1 cellular context compared by ENCODE assay signal in genomic region chr17:42561908-42562844, GRCh38.
A peak's percentile ranks its signal among the peaks of the same experiment; 100 is the strongest.
TF ChIP-seq lines count a peak whose summit lies in the region.

Gene COASY (plus strand): TSS chr17:42562148. CDS start chr17:42562623, 475 bp downstream.

TF ChIP-seq in HepG2, 621 proteins besides CTCF, POLR2A, EP300 and RAD21 (continued from another document and continues in another):
- TF ChIP-seq ZNF615 (CRISPR knock-in tag; IDR thresholded peaks at IDR 0.05; ENCODE audit: borderline replicate concordance): no peak
- peak; percentile 95 for TF ChIP-seq ZMYM4 (CRISPR knock-in tag; IDR thresholded peaks at IDR 0.05)
- no peak for TF ChIP-seq MATR3 (CRISPR knock-in tag; IDR thresholded peaks at IDR 0.05)
- TF ChIP-seq ZBTB46 (CRISPR knock-in tag; IDR thresholded peaks at IDR 0.05; ENCODE audit: borderline replicate concordance): no peak
- TF ChIP-seq SNAI1 (CRISPR knock-in tag; IDR thresholded peaks at IDR 0.05; ENCODE audit: borderline replicate concordance): peak; percentile 90; the same call in 1 of the 2 replicates
- no peak for TF ChIP-seq GTF3A (CRISPR knock-in tag; conservative IDR thresholded peaks at IDR 0.05)
- TF ChIP-seq SNRNP70 (IDR thresholded peaks at IDR 0.05; ENCODE audit: low read depth, low read length): no peak
- TF ChIP-seq ZNF280B (CRISPR knock-in tag; IDR thresholded peaks at IDR 0.05; ENCODE audit: borderline replicate concordance): peak; percentile 78; the same call in 1 of the 2 replicates
- peak; percentile 89 for TF ChIP-seq GMEB1 (CRISPR knock-in tag; IDR thresholded peaks at IDR 0.05; ENCODE audit: borderline replicate concordance)
- peak; percentile 73; the same call in 1 of the 2 replicates for TF ChIP-seq KDM4B (CRISPR knock-in tag; IDR thresholded peaks at IDR 0.05)
- no peak for TF ChIP-seq KAT2B (IDR thresholded peaks at IDR 0.05; ENCODE audit: borderline replicate concordance, low read depth, low read length)
- no peak for TF ChIP-seq CBX2 (IDR thresholded peaks at IDR 0.05; ENCODE audit: low read depth, low read length)
- TF ChIP-seq CBX2 (CRISPR knock-in tag; IDR thresholded peaks at IDR 0.05; ENCODE audit: low read depth): peak; percentile 70; the same call in 1 of the 2 replicates
- no peak for TF ChIP-seq ZNF552 (CRISPR knock-in tag; IDR thresholded peaks at IDR 0.05; ENCODE audit: borderline replicate concordance)
- TF ChIP-seq JDP2 (CRISPR knock-in tag; IDR thresholded peaks at IDR 0.05; ENCODE audit: borderline replicate concordance): no peak
- TF ChIP-seq PRPF4 (IDR thresholded peaks at IDR 0.05; ENCODE audit: low read depth, low read length, poor library complexity, severe bottlenecking): no peak
- no peak for TF ChIP-seq ZNF530 (CRISPR knock-in tag; IDR thresholded peaks at IDR 0.05; ENCODE audit: low read depth)
- TF ChIP-seq ZNF761 (CRISPR knock-in tag; conservative IDR thresholded peaks at IDR 0.05): peak; percentile 89
- TF ChIP-seq HMG20B (CRISPR knock-in tag; conservative IDR thresholded peaks at IDR 0.05): peak; percentile 59; the same call in 1 of the 2 replicates
- TF ChIP-seq ZFP1 (CRISPR knock-in tag; IDR thresholded peaks at IDR 0.05): 0 out of 2 replicates have a peak, but pooled peaks have one; percentile 6
- TF ChIP-seq ZNF597 (CRISPR knock-in tag; IDR thresholded peaks at IDR 0.05): 0 out of 2 replicates have a peak, but pooled peaks have one; percentile 22
- no peak for TF ChIP-seq ZNF407 (CRISPR knock-in tag; IDR thresholded peaks at IDR 0.05; ENCODE audit: not compliant biosample characterization)
- peak; percentile 95; the same call in 1 of the 2 replicates for TF ChIP-seq MAF1 (CRISPR knock-in tag; IDR thresholded peaks at IDR 0.05; ENCODE audit: borderline replicate concordance)
- TF ChIP-seq NCOA1 (CRISPR knock-in tag; IDR thresholded peaks at IDR 0.05): no peak
- TF ChIP-seq ZSCAN20 (CRISPR knock-in tag; IDR thresholded peaks at IDR 0.05; ENCODE audit: borderline replicate concordance): no peak; the same call in 1 of the 2 replicates
- TF ChIP-seq SOX6 (IDR thresholded peaks at IDR 0.05): no peak
- TF ChIP-seq SOX6 (CRISPR knock-in tag; IDR thresholded peaks at IDR 0.05): peak; percentile 26
- no peak; the same call in 1 of the 2 replicates for TF ChIP-seq ZNF674 (CRISPR knock-in tag; IDR thresholded peaks at IDR 0.05; ENCODE audit: low read depth)
- TF ChIP-seq MLXIP (CRISPR knock-in tag; IDR thresholded peaks at IDR 0.05; ENCODE audit: borderline replicate concordance): 0 out of 2 replicates have a peak, but pooled peaks have one; percentile 62
- no peak; the same call in 1 of the 2 replicates for TF ChIP-seq ISX (CRISPR knock-in tag; conservative IDR thresholded peaks at IDR 0.05)
- TF ChIP-seq ZNF639 (CRISPR knock-in tag; conservative IDR thresholded peaks at IDR 0.05): peak; percentile 96
- TF ChIP-seq HMG20A (CRISPR knock-in tag; IDR thresholded peaks at IDR 0.05; ENCODE audit: borderline replicate concordance): no peak
- TF ChIP-seq TSC22D2 (CRISPR knock-in tag; IDR thresholded peaks at IDR 0.05; ENCODE audit: borderline replicate concordance): peak; percentile 81; the same call in 1 of the 2 replicates
